Comparison of ENCODE assay signal across 14 cellular contexts in the genomic region with DNA sequence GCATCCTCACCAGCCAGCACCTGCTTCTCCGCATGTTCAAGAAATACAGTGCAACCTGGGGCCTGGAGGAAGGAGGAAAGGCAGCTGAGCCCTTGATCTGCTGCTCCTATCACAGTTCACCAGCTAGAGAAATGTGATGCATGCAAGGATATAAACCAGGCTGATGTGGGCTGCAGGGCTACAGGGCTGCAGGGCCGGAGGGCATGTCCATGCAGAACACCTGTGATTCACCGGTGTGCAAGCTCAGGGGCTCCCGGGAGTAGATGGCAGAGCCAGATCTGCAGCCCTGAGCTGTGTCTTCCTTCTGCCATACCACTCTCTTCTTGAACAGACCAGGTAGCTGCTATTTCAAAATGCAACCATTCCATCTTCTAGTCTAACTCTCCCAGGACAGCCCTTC.
A peak's percentile ranks its signal among the peaks of the same experiment; 100 is the strongest.
DNase-seq lines count a peak whose midpoint lies in the region; ATAC-seq, FAIRE-seq and TF ChIP-seq lines count a peak whose summit lies in the region.
"Had no signal": no experiment of that assay in that cellular context is flagged by ENCODE, and none has a peak within 500 bp of the region (broad histone marks: within the 10 kb centered on the region; RNA-seq: fewer than 3 reads in every experiment).

No MANE protein-coding gene starts in this region.

- DNase-seq in ELF-1 (ENCODE audit: low read depth, low spot score) (peak; percentile 39), HPDE6-E6E7 (ENCODE audit: extremely low spot score) (peak; percentile 91), bronchial epithelial cell (ENCODE audit: low read depth) (peak; percentile 82), keratinocyte (ENCODE audit: low read depth, low spot score) (peak; percentile 73), HAP-1 (ENCODE audit: low spot score in 2 of 2) (no peak), NCI-H446 (lab: John Stamatoyannopoulos, UW) (no peak), GM10266 (ENCODE audit: extremely low spot score) (no peak)
- DNase-seq: GM23248, MV-4-11, NCI-H1417 treated with DMSO at 0.1 percent for 48 hours, NCI-H446 treated with DMSO at 0.1 percent for 48 hours, Peyer's patch, Right ventricle myocardium superior had no signal

- H3K9ac ChIP-seq in keratinocyte (ENCODE audit: control insufficient read depth, extremely low read depth, insufficient read depth, low read length), result no peak overlapping the region
- H3K9ac ChIP-seq: GM23248 had no signal

- H3K4me1 ChIP-seq in keratinocyte (ENCODE audit: control insufficient read depth, extremely low read depth, insufficient read depth, low read length) (peaks cover 40% of the 10 kb centered on the region), HAP-1 (0 out of 2 replicates have a peak, but pooled peaks cover 5% of the 10 kb centered on the region)

- H3K9me3 ChIP-seq in keratinocyte (ENCODE audit: control insufficient read depth, low read depth, low read length) (no peaks in the 10 kb centered on the region), HAP-1 (no peaks in the 10 kb centered on the region)
- H3K9me3 ChIP-seq: Peyer's patch had no signal

- dilution Hi-C loops in keratinocyte (cut with MboI; ENCODE audit: extremely low pct_ligation_motif_present, low sequenced_read_pairs), result no loop called here

- peak; percentile 91 for FAIRE-seq in bronchial epithelial cell (lab: Jason Lieb, UNC)
- FAIRE-seq in keratinocyte (lab: Jason Lieb, UNC), result peak; percentile 93

- in situ Hi-C loops in HAP-1 (cut with MboI; ENCODE audit: low sequenced_read_pairs), result no loop called here

- ATAC-seq in HG03457 (IDR thresholded peaks at IDR 0.05; ENCODE audit: unreplicated experiment), result no peak

- no peak overlapping the region for H3K4me3 ChIP-seq in bronchial epithelial cell (ENCODE audit: low read depth, low read length)
- H3K4me3 ChIP-seq in keratinocyte (ENCODE audit: control insufficient read depth in 2 of 3, extremely low read depth in 1 of 3, insufficient read depth in 2 of 3, low read depth in 1 of 3, low read length in 3 of 3), result no peak overlapping the region
- no peak overlapping the region for H3K4me3 ChIP-seq in HAP-1
- H3K4me3 ChIP-seq: GM23248, Peyer's patch had no signal

- no peak for TF ChIP-seq CTCF in bronchial epithelial cell (IDR thresholded peaks at IDR 0.05; ENCODE audit: insufficient read depth, low read length, severe bottlenecking)
- no peak for TF ChIP-seq CTCF in keratinocyte (optimal IDR thresholded peaks at IDR 0.05 in 1 of 3, IDR thresholded peaks at IDR 0.05 in 1 of 3, conservative IDR thresholded peaks at IDR 0.05 in 1 of 3; ENCODE audit: extremely low read depth in 1 of 3, insufficient read depth in 2 of 3, low read length in 3 of 3)
- no peak for TF ChIP-seq CTCF in GM10266 (IDR thresholded peaks at IDR 0.05; ENCODE audit: control insufficient read depth, insufficient read depth, low read depth, missing control alignments)

- H4K20me1 ChIP-seq in keratinocyte (ENCODE audit: control insufficient read depth, extremely low read depth, insufficient read depth, low read length), result no peaks in the 10 kb centered on the region

- H2AFZ ChIP-seq in keratinocyte (ENCODE audit: control insufficient read depth, low read length), result no peak overlapping the region
- H2AFZ ChIP-seq: GM23248 had no signal

- H3K36me3 ChIP-seq in bronchial epithelial cell (ENCODE audit: control insufficient read depth, insufficient read depth, low read length) (no peaks in the 10 kb centered on the region), keratinocyte (ENCODE audit: control insufficient read depth in 2 of 2, extremely low read depth in 1 of 2, insufficient read depth in 2 of 2, low read length in 2 of 2) (no peaks in the 10 kb centered on the region), HAP-1 (replicated peaks) (no peaks in the 10 kb centered on the region)
- H3K36me3 ChIP-seq: Peyer's patch had no signal

- peak overlapping the region; percentile 56 for H3K4me2 ChIP-seq in keratinocyte (ENCODE audit: control insufficient read depth, extremely low read depth, insufficient read depth, low read depth, low read length)

- H3K27me3 ChIP-seq in bronchial epithelial cell (ENCODE audit: control insufficient read depth, insufficient read depth, low read length) (no peaks in the 10 kb centered on the region), keratinocyte (ENCODE audit: control insufficient read depth, extremely low read depth, insufficient read depth, low read length) (no peaks in the 10 kb centered on the region), HAP-1 (ENCODE audit: low read depth) (no peaks in the 10 kb centered on the region)
- H3K27me3 ChIP-seq: Peyer's patch had no signal

- no peaks in the 10 kb centered on the region for H3K79me2 ChIP-seq in keratinocyte (ENCODE audit: control insufficient read depth, insufficient read depth, low read length)

- no peak overlapping the region for H3K27ac ChIP-seq in keratinocyte (ENCODE audit: control insufficient read depth, insufficient read depth, low read length)
- H3K27ac ChIP-seq: GM23248 had no signal

- H3K9me1 ChIP-seq in keratinocyte (ENCODE audit: control insufficient read depth, extremely low read depth, insufficient read depth, low read length), result no peaks in the 10 kb centered on the region

Comparison
In these comparisons a context has a peak if more than half of its experiments do, and no peak if none do; other contexts are left out.
1. DNase-seq: peak in ELF-1 (single experiment), HPDE6-E6E7 (single experiment), bronchial epithelial cell (single experiment) and keratinocyte (single experiment); none in HAP-1 (0 of 2), NCI-H446 (0 of 2) and GM10266 (single experiment).